15 cellular contexts compared by ENCODE assay signal in the genomic region with DNA sequence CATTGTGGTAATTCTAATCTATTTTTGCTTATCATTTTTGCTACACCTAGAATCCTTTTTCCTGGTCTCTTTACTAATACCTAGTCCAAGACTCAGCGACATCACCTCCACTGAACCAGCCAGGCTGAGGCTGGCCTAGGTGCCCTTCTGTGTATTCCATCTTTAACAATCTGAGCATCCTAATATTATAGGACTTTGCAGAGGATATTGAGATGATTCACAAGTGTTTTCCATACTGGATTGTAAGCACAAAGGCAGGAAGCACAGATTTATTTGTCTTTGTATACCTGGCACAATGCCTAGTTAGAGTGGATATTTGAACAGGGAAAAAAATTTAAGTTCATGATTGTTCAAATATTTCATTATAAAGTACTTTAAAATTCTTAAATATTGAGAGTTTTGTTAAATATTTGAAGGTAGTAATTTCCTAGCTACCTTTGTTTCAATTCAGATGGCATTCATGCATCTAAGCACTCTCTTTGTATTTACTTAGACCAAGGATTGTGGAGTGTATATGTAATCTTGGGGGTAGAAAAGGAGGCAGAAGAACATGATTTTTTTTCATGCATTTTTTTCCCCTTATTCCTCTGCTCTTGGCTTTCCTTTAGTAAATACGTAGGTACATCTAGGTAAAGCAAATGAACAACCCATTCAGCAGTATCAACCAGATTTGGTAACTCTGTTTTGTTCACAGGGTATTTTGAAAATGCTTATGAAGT. TPM values are rescaled to one million over a fixed set of nuclear protein-coding genes. Genes with fewer than 3 reads are reported as not detected.
DNase-seq lines count a peak whose midpoint lies in the region; TF ChIP-seq lines count a peak whose summit lies in the region.
"Had no signal": no experiment of that assay in that cellular context is flagged by ENCODE, and none has a peak within 500 bp of the region (broad histone marks: within the 10 kb centered on the region; RNA-seq: fewer than 3 reads in every experiment).

No MANE protein-coding gene starts in this region.

- H2AFZ ChIP-seq in trophoblast cell (ENCODE audit: insufficient read depth, low read length, poor library complexity) = no peak overlapping the region

- H3K9me3 ChIP-seq in trophoblast cell (ENCODE audit: insufficient read depth, low read depth, low read length) (no peaks in the 10 kb centered on the region), uterus (no peaks in the 10 kb centered on the region)
- H3K9me3 ChIP-seq: BE2C, HAP-1, heart right ventricle, thoracic aorta had no signal

- no peak overlapping the region for H2AK5ac ChIP-seq in trophoblast cell (ENCODE audit: low read length)

- intact Hi-C loops in uterus (cut with DNase I; ENCODE audit: low total_unique reads) = no loop called here

- H3K4me2 ChIP-seq in trophoblast cell (ENCODE audit: low read length) = no peak overlapping the region

- DNase-seq in EH (ENCODE audit: low read depth) (peak; percentile 47), LNCaP clone FGC (ENCODE audit: low read depth) (peak; percentile 30), choroid plexus epithelial cell (ENCODE audit: low read depth) (peak; percentile 47), lung microvascular endothelial cell (ENCODE audit: low read depth in 2 of 2) (peak; percentile 88 to 90), iPS-NIHi11 (ENCODE audit: low spot score) (no peak), D341Med (ENCODE audit: low spot score) (no peak), trophoblast cell (no peak), uterus (no peak)
- DNase-seq: activated CD4-positive, alpha-beta T cell treated with anti-CD3 and anti-CD28 coated beads, Interleukin-2, amount 10 ng/mL, durations not matched to agents 24 days and 14 days; activated T-cell treated with anti-CD3 and anti-CD28 coated beads, Interleukin-2, amount 50 U/mL, for 1 hour; BE2C; DMS153; heart right ventricle had no signal

- no peaks in the 10 kb centered on the region for H3K4me1 ChIP-seq in trophoblast cell (ENCODE audit: control insufficient read depth in 1 of 2, insufficient read depth in 2 of 2, low read length in 2 of 2)
- H3K4me1 ChIP-seq in uterus = no peaks in the 10 kb centered on the region
- H3K4me1 ChIP-seq: BE2C, HAP-1 had no signal

- H2BK120ac ChIP-seq in trophoblast cell (ENCODE audit: insufficient read depth, low read length, poor library complexity) = no peak overlapping the region

- no peak overlapping the region for H2BK5ac ChIP-seq in trophoblast cell (ENCODE audit: low read depth, low read length, poor library complexity)

- no peaks in the 10 kb centered on the region for H3K79me2 ChIP-seq in trophoblast cell (ENCODE audit: control insufficient read depth, insufficient read depth, low read length, poor library complexity)

- no peak overlapping the region for H4K12ac ChIP-seq in trophoblast cell (ENCODE audit: low read depth, low read length)

- no peaks in the 10 kb centered on the region for H3K79me1 ChIP-seq in trophoblast cell (ENCODE audit: low read length)

- H3K23ac ChIP-seq in trophoblast cell (ENCODE audit: low read length) = no peak overlapping the region

- no peak overlapping the region for H3K14ac ChIP-seq in trophoblast cell (ENCODE audit: low read length)

- no peak overlapping the region for H3K4ac ChIP-seq in trophoblast cell (ENCODE audit: low read depth, low read length)

- H3K4me3 ChIP-seq in LNCaP clone FGC (ENCODE audit: low read depth, low read length) (no peak overlapping the region), choroid plexus epithelial cell (ENCODE audit: low read depth, low read length) (no peak overlapping the region), trophoblast cell (ENCODE audit: low read depth, low read length) (no peak overlapping the region), uterus (no peak overlapping the region)
- H3K4me3 ChIP-seq: HAP-1, heart right ventricle, thoracic aorta had no signal

- H3K18ac ChIP-seq in trophoblast cell (ENCODE audit: low read length) = no peak overlapping the region

- no peak for TF ChIP-seq CTCF in LNCaP clone FGC (IDR thresholded peaks at IDR 0.05; ENCODE audit: control insufficient read depth, extremely low read depth, insufficient read depth)
- TF ChIP-seq CTCF in choroid plexus epithelial cell (conservative IDR thresholded peaks at IDR 0.05; ENCODE audit: low read depth, low read length) = no peak
- no peak for TF ChIP-seq CTCF in uterus (IDR thresholded peaks at IDR 0.05)

- no peak overlapping the region for H4K91ac ChIP-seq in trophoblast cell (ENCODE audit: low read depth, low read length)

- H3K27ac ChIP-seq in trophoblast cell (ENCODE audit: low read depth, low read length) (no peak overlapping the region), uterus (no peak overlapping the region)
- H3K27ac ChIP-seq: thoracic aorta had no signal

- no peak overlapping the region for H3K9ac ChIP-seq in trophoblast cell (ENCODE audit: low read length)

- no peak for TF ChIP-seq POLR2A in uterus (IDR thresholded peaks at IDR 0.05)

- no peak overlapping the region for H2BK12ac ChIP-seq in trophoblast cell (ENCODE audit: low read length)

- no CpG with 5 or more reads among the region's 2 CpGs for WGBS in trophoblast cell (ENCODE audit: extremely low coverage, insufficient coverage, insufficient read length)

- H3K27me3 ChIP-seq in trophoblast cell (ENCODE audit: insufficient read depth, low read length) (no peaks in the 10 kb centered on the region), uterus (no peaks in the 10 kb centered on the region)
- H3K27me3 ChIP-seq: BE2C, heart right ventricle had no signal

- H4K8ac ChIP-seq in trophoblast cell (ENCODE audit: low read depth, low read length) = no peak overlapping the region

- H3K36me3 ChIP-seq in trophoblast cell (ENCODE audit: control insufficient read depth in 1 of 2, insufficient read depth in 2 of 2, low read length in 2 of 2) = peaks cover 17 to 23% of the 10 kb centered on the region in 2 experiments
- H3K36me3 ChIP-seq in uterus = no peaks in the 10 kb centered on the region

RNA-seq across cellular contexts. Expression of gene SMARCA5, which starts 18.4 kb away (rescaled TPM):
- total RNA-seq in lung microvascular endothelial cell (45.3 and 53.0 TPM in 2 replicates), uterus (10 to 100 TPM; 25.6 to 87.1 (median 63.9) TPM)
- polyA plus RNA-seq in trophoblast cell (2013) = 61.0 and 62.1 TPM in 2 replicates

Comparison
In these comparisons a context has a peak if more than half of its experiments do, and no peak if none do; other contexts are left out.
1. DNase-seq: peak in EH (single experiment), LNCaP clone FGC (single experiment), choroid plexus epithelial cell (single experiment) and lung microvascular endothelial cell (2 of 2); none in iPS-NIHi11 (single experiment), D341Med (single experiment), trophoblast cell (0 of 2) and uterus (0 of 2).